In the genomic region with DNA sequence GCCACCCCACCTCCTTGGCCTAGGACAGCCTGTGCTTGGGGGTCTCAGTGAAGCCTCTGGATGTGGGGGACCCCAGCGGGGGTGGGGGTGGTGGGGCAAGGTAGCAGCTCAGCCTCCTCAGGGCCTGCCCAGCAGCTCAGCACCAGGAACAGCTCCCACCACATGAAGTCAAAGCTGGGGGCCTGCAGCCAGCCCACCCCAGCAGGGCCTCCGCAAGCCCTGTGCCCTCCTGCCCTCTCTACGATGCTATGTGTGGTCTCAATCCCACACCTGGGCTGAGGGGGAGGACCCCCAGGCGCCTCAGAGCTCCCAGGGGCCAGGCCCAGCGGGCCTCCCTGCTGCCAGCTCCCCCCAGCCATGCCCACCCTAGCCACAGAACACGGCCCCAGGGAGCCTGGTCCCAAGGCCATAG, we compare ENCODE assay signal across 22 cellular contexts. TPM values are rescaled to one million over a fixed set of nuclear protein-coding genes. Genes with fewer than 3 reads are reported as not detected.
DNase-seq lines count a peak whose midpoint lies in the region; ATAC-seq, FAIRE-seq and TF ChIP-seq lines count a peak whose summit lies in the region.
"Had no signal": no experiment of that assay in that cellular context is flagged by ENCODE, and none has a peak within 500 bp of the region (broad histone marks: within the 10 kb centered on the region; RNA-seq: fewer than 3 reads in every experiment).

No MANE protein-coding gene starts in this region.

- H3K4me1 ChIP-seq in HepG2 (ENCODE audit: insufficient read depth, low read length) (no peaks in the 10 kb centered on the region), right lobe of liver (peaks cover 0 to 4% (median 0%) of the 10 kb centered on the region in 4 donors), GM12878 (ENCODE audit: control insufficient read depth, insufficient read depth, low read length) (no peaks in the 10 kb centered on the region), body of pancreas (no peaks in the 10 kb centered on the region)

- no peaks in the 10 kb centered on the region for H3K9me3 ChIP-seq in HepG2 (ENCODE audit: low read length)
- H3K9me3 ChIP-seq in right lobe of liver = no peaks in the 10 kb centered on the region
- H3K9me3 ChIP-seq in GM12878 (replicated peaks; ENCODE audit: control insufficient read depth, insufficient read depth, low read length) = no peaks in the 10 kb centered on the region
- H3K9me3 ChIP-seq in body of pancreas = no peaks in the 10 kb centered on the region
- H3K9me3 ChIP-seq: BLaER1 had no signal

- intact Hi-C loops in HepG2 (cut with micrococcal nuclease; ENCODE audit: unreplicated experiment) = no loop called here
- intact Hi-C loops in right lobe of liver (cut with DNase I) = no loop called here
- intact Hi-C loops in GM12878 (cut with micrococcal nuclease; ENCODE audit: unreplicated experiment) = no loop called here
- intact Hi-C loops in body of pancreas (cut with DNase I) = no loop called here

- POLR2A ChIA-PET in HepG2 (lab: Yijun Ruan, JAX) (no interaction called here), GM12878 (lab: Charles Lee) (no interaction called here)

- TF ChIP-seq POLR2A in HepG2 (IDR thresholded peaks at IDR 0.05; ENCODE audit: insufficient read depth in 1 of 2, low read depth in 2 of 2, low read length in 2 of 2) (no peak), right lobe of liver (IDR thresholded peaks at IDR 0.05) (no peak), GM12878 (IDR thresholded peaks at IDR 0.05; ENCODE audit: low read depth, low read length) (0 out of 2 replicates have a peak, but pooled peaks have one; percentile 52), body of pancreas (IDR thresholded peaks at IDR 0.05) (no peak)

- ATAC-seq in HepG2 (no peak), right lobe of liver (no peak), GM12878 (no peak), GM21381 (IDR thresholded peaks at IDR 0.05; ENCODE audit: unreplicated experiment) (no peak), body of pancreas (no peak)

- in situ Hi-C loops in HepG2 (cut with HindIII; ENCODE audit: extremely low pct_ligation_motif_present, low pct_unique_long_range_greater_than_20kb) (loop anchor here (25.0 kb wide), 1 partner anchor 320 kb away; the partner anchor contains the start of gene FAAP20), GM12878 (cut with MboI) (no loop called here)

- CTCF ChIA-PET in HepG2 (lab: Yijun Ruan, JAX; ENCODE audit: low intra/inter-chr PET ratio, low total read pairs) = no interaction called here
- CTCF ChIA-PET in GM12878 (lab: Yijun Ruan, JAX) = no interaction called here

- SMC1A ChIA-PET in GM12878 (lab: Charles Lee; ENCODE audit: uncharacterized antibody, unreplicated experiment) = no interaction called here

- H3K36me3 ChIP-seq in HepG2 (replicated peaks in 1 of 2; ENCODE audit: control insufficient read depth in 1 of 2, insufficient read depth in 2 of 2, low read length in 2 of 2) (peaks cover 11 to 31% of the 10 kb centered on the region in 2 experiments), right lobe of liver (peaks cover 7 to 40% (median 24%) of the 10 kb centered on the region in 4 donors), GM12878 (ENCODE audit: control insufficient read depth in 2 of 2, insufficient read depth in 2 of 2, low read length in 1 of 2) (peaks cover 2 to 26% of the 10 kb centered on the region in 2 experiments), body of pancreas (replicated peaks in 1 of 2; ENCODE audit: insufficient read depth in 1 of 2, low read depth in 2 of 2) (peaks cover 17 to 20% of the 10 kb centered on the region in 2 donors)

- H2AFZ ChIP-seq in HepG2 (ENCODE audit: low read length) = no peak overlapping the region
- H2AFZ ChIP-seq in GM12878 (ENCODE audit: control insufficient read depth, low read depth, low read length) = no peak overlapping the region

- H3K4me2 ChIP-seq in HepG2 (ENCODE audit: low read depth, low read length) (no peak overlapping the region), GM12878 (ENCODE audit: control insufficient read depth, insufficient read depth) (no peak overlapping the region)
- H3K4me2 ChIP-seq: BLaER1, KMS-11 had no signal

- RAD21 ChIA-PET in GM12878 (lab: Charles Lee; ENCODE audit: unreplicated experiment) = no interaction called here

- no peak for DNase-seq in HepG2 (ENCODE audit: low spot score)
- DNase-seq in right lobe of liver = no peak
- DNase-seq in GM12878 (ENCODE audit: low read depth, low spot score) = no peak
- DNase-seq in body of pancreas = no peak
- DNase-seq: CD4-positive, CD25-positive, alpha-beta regulatory T cell; DMS153; MM.1S; NCI-H2029; NCI-H446; NCI-H524 treated with DMSO at 0.1 percent for 48 hours; NCI-H774; RPMI8226; SHP77 treated with DMSO at 0.1 percent for 48 hours; SW 1271 had no signal

- H4K20me1 ChIP-seq in HepG2 (ENCODE audit: insufficient read depth, low read length) = no peaks in the 10 kb centered on the region
- no peaks in the 10 kb centered on the region; the same call in 1 of the 2 replicates for H4K20me1 ChIP-seq in GM12878 (ENCODE audit: control insufficient read depth, insufficient read depth)

- no peaks in the 10 kb centered on the region for H3K79me2 ChIP-seq in HepG2 (ENCODE audit: insufficient read depth, low read length)
- H3K79me2 ChIP-seq in GM12878 (ENCODE audit: control insufficient read depth, insufficient read depth, low read length) = no peaks in the 10 kb centered on the region

- TF ChIP-seq CTCF in HepG2 (CRISPR knock-in tag; IDR thresholded peaks at IDR 0.05) (no peak), right lobe of liver (IDR thresholded peaks at IDR 0.05) (no peak), GM12878 (IDR thresholded peaks at IDR 0.05 in 2 of 3, conservative IDR thresholded peaks at IDR 0.05 in 1 of 3; ENCODE audit: control insufficient read depth in 2 of 3, extremely low read depth in 1 of 3, insufficient read depth in 1 of 3, low read depth in 3 of 3, low read length in 3 of 3) (no peak), body of pancreas (IDR thresholded peaks at IDR 0.05) (no peak)

- H3K27me3 ChIP-seq in HepG2 (ENCODE audit: control insufficient read depth in 1 of 2, insufficient read depth in 2 of 2, low read length in 2 of 2) (peaks cover 11 to 30% of the 10 kb centered on the region in 2 experiments), right lobe of liver (no peaks in the 10 kb centered on the region), GM12878 (replicated peaks in 1 of 2; ENCODE audit: control insufficient read depth in 2 of 2, insufficient read depth in 2 of 2, low read length in 1 of 2) (no peaks in the 10 kb centered on the region), body of pancreas (peaks cover 0 to 4% of the 10 kb centered on the region in 2 donors)
- H3K27me3 ChIP-seq: BLaER1 had no signal

- BruUV-seq in HepG2 (replicated peaks; lab: Mats Ljungman, UMichigan) = no TSS peak
- BruUV-seq in GM12878 (replicated peaks; lab: Mats Ljungman, UMichigan) = no TSS peak

- H3K9ac ChIP-seq in HepG2 (ENCODE audit: insufficient read depth, low read depth, low read length) = no peak overlapping the region
- no peak overlapping the region for H3K9ac ChIP-seq in GM12878 (ENCODE audit: control insufficient read depth, insufficient read depth, low read length)
- H3K9ac ChIP-seq: BLaER1, KMS-11 had no signal

- no peak for FAIRE-seq in HepG2 (lab: Jason Lieb, UNC)
- no peak for FAIRE-seq in GM12878 (lab: Jason Lieb, UNC)
- FAIRE-seq: A204.1, GM18507, H54 had no signal

- no CpG with 5 or more reads among the region's 6 CpGs for WGBS in HepG2 (ENCODE audit: low lambda C conversion rate)
- no CpG with 5 or more reads among the region's 6 CpGs for WGBS in right lobe of liver (ENCODE audit: insufficient coverage, low coverage, low lambda C conversion rate, missing lambda C conversion rate)
- WGBS in GM12878 (ENCODE audit: insufficient coverage, insufficient replicate concordance, low lambda C conversion rate, missing lambda C conversion rate) = 84% methylated on average over 6 of the region's 6 CpGs
- WGBS in body of pancreas, 2 donors = 90% methylated on average over 5 of the region's 6 CpGs; no CpG with 5 or more reads in 1 of the 2 donors

- no peak overlapping the region for H3K27ac ChIP-seq in HepG2 (ENCODE audit: extremely low read length, insufficient read depth, low read length)
- H3K27ac ChIP-seq in right lobe of liver = no peak overlapping the region
- no peak overlapping the region for H3K27ac ChIP-seq in GM12878 (ENCODE audit: control insufficient read depth, insufficient read depth)
- H3K27ac ChIP-seq in body of pancreas = no peak overlapping the region
- H3K27ac ChIP-seq: BLaER1, KMS-11 had no signal

- TF ChIP-seq RAD21 in HepG2 (CRISPR knock-in tag; IDR thresholded peaks at IDR 0.05) (no peak), GM12878 (IDR thresholded peaks at IDR 0.05; ENCODE audit: insufficient read depth, low read depth, low read length) (no peak)

- TF ChIP-seq EP300 in HepG2 (IDR thresholded peaks at IDR 0.05; ENCODE audit: low read depth in 2 of 2, low read length in 2 of 2) = no peak
- no peak for TF ChIP-seq EP300 in HepG2 (CRISPR knock-in tag; IDR thresholded peaks at IDR 0.05; ENCODE audit: borderline replicate concordance)
- no peak for TF ChIP-seq EP300 in GM12878 (IDR thresholded peaks at IDR 0.05; ENCODE audit: borderline replicate concordance in 1 of 2, control insufficient read depth in 1 of 2, low read depth in 2 of 2, low read length in 2 of 2)

- H3K4me3 ChIP-seq in HepG2 (replicated peaks in 1 of 3; ENCODE audit: insufficient read depth in 1 of 3, low read depth in 2 of 3, low read length in 3 of 3) = no peak overlapping the region
- H3K4me3 ChIP-seq in right lobe of liver = no peak overlapping the region
- H3K4me3 ChIP-seq in GM12878 = no peak overlapping the region
- no peak overlapping the region for H3K4me3 ChIP-seq in body of pancreas
- H3K4me3 ChIP-seq: BLaER1 had no signal

RNA-seq across cellular contexts. Expression of gene PANK4, which starts 18.6 kb away (rescaled TPM):
- total RNA-seq in HepG2 (2016; rRNA removed; fragmentation: Illumina TruSeq; extraction: Trizol) (9.2 and 19.3 TPM in 2 replicates), right lobe of liver (10 to 100 TPM in 5 of 6 experiments, 1 to 10 TPM in 1; 9.6 to 18.9 (median 13.4) TPM), GM12878 (2014; rRNA removed) (24.1 and 24.9 TPM in 2 replicates), GM12878 (2014; rRNA removed; fragmentation: Illumina TruSeq; extraction: Trizol) (10.4 and 10.6 TPM in 2 replicates), GM12878 (2021) (25.8 and 38.0 TPM in 2 replicates), body of pancreas (10 to 100 TPM; 13.7 to 31.3 TPM)
- total RNA-seq in HepG2 (2016; cell fraction: cytosol; rRNA removed; fragmentation: Illumina TruSeq; extraction: Trizol; ENCODE audit: low read depth) = 15.2 and 19.7 TPM in 2 replicates
- 9.5 and 17.6 TPM in 2 replicates for total RNA-seq in HepG2 (2016; cell fraction: insoluble cytoplasmic fraction; rRNA removed; fragmentation: Illumina TruSeq; extraction: Trizol)
- total RNA-seq in HepG2 (2016; cell fraction: membrane; rRNA removed; fragmentation: Illumina TruSeq; extraction: Trizol) = 5.3 and 5.7 TPM in 2 replicates
- total RNA-seq in HepG2 (2016; cell fraction: nucleus; rRNA removed; fragmentation: Illumina TruSeq; extraction: Trizol) = 19.2 TPM in 2 replicates
- polyA plus RNA-seq in HepG2 (2011; rRNA removed) (17.2 and 17.4 TPM in 2 replicates), GM12878 (2011; rRNA removed) (12.4 and 27.0 TPM in 2 replicates), GM12878 (2014; fragmentation: Illumina TruSeq; extraction: Trizol) (11.1 and 15.0 TPM in 2 replicates), GM12878 (2014; fragmentation: Nextera tagmentation; extraction: Ambion mirVana) (1 to 10 TPM in 1 of 2 experiments, under 1 TPM in 1; 0.35 to 1.5 TPM), GM12878 (2014; rRNA removed) (25.0 and 27.2 TPM in 2 replicates), GM12878 (2016; fragmentation: Nextera tagmentation; extraction: Ambion mirVana) (10 to 100 TPM; 18.2 to 19.0 TPM)
- polyA plus RNA-seq in HepG2 (2011; cell fraction: cytosol; rRNA removed) = 7.9 and 10.5 TPM in 2 replicates
- polyA plus RNA-seq in HepG2 (2011; cell fraction: nucleus; rRNA removed) = 84.3 and 91.7 TPM in 2 replicates
- 11.1 and 12.3 TPM in 2 replicates for polyA plus RNA-seq in HepG2 (2012)
- 0.83 and 1.3 TPM in 2 replicates for polyA plus RNA-seq in HepG2 (2016; cell fraction: cytosol; fragmentation: Illumina TruSeq; extraction: Trizol; ENCODE audit: low read depth)
- 6.9 and 9.3 TPM in 2 replicates for polyA plus RNA-seq in HepG2 (2016; cell fraction: insoluble cytoplasmic fraction; fragmentation: Illumina TruSeq; extraction: Trizol; ENCODE audit: low read depth)
- 1.5 and 2.2 TPM in 2 replicates for polyA plus RNA-seq in HepG2 (2016; cell fraction: membrane; fragmentation: Illumina TruSeq; extraction: Trizol; ENCODE audit: low read depth)
- polyA plus RNA-seq in HepG2 (2016; cell fraction: nucleus; fragmentation: Illumina TruSeq; extraction: Trizol; ENCODE audit: insufficient read depth, low read depth) = 33.9 and 43.9 TPM in 2 replicates
- polyA minus RNA-seq in HepG2 (2011; rRNA and poly(A)+ RNA removed; ENCODE audit: low replicate concordance) = 27.8 and 43.6 TPM in 2 replicates
- polyA minus RNA-seq in HepG2 (2011; cell fraction: cytosol; rRNA and poly(A)+ RNA removed) = 14.8 and 18.2 TPM in 2 replicates
- polyA minus RNA-seq in HepG2 (2011; cell fraction: nucleus; rRNA and poly(A)+ RNA removed) = 56.7 and 65.1 TPM in 2 replicates
- total RNA-seq in GM12878 (2013; cell fraction: nucleolus; rRNA removed) = 85.4 and 117 TPM in 2 replicates
- 7.1 TPM for polyA plus RNA-seq in GM12878 (2011; ENCODE audit: low read depth)
- polyA plus RNA-seq in GM12878 (2011; cell fraction: cytosol; rRNA removed) = 15.9 and 23.0 TPM in 2 replicates
- 158 and 199 TPM in 2 replicates for polyA plus RNA-seq in GM12878 (2011; cell fraction: nucleus; rRNA removed)
- 18.2 and 18.5 TPM in 2 replicates for polyA plus RNA-seq in GM12878 (2012)
- polyA minus RNA-seq in GM12878 (2011; rRNA and poly(A)+ RNA removed) = 14.9 and 26.2 TPM in 2 replicates
- polyA minus RNA-seq in GM12878 (2011; cell fraction: cytosol; rRNA and poly(A)+ RNA removed) = 13.2 and 15.7 TPM in 2 replicates
- polyA minus RNA-seq in GM12878 (2011; cell fraction: nucleus; rRNA and poly(A)+ RNA removed) = 55.4 and 89.3 TPM in 2 replicates

RNA-seq across cellular contexts. Expression of gene HES5, which starts 22.3 kb away (rescaled TPM):
- total RNA-seq in HepG2 (2016; rRNA removed; fragmentation: Illumina TruSeq; extraction: Trizol) (not detected in 2 replicates), right lobe of liver (under 1 TPM in 2 of 6 experiments, not detected in 4; 0.18 to 0.25 TPM), GM12878 (2014; rRNA removed) (0.22 TPM in 1 of 2 replicates, not detected in the other), GM12878 (2014; rRNA removed; fragmentation: Illumina TruSeq; extraction: Trizol) (not detected in 2 replicates), GM12878 (2021) (0.15 TPM in 1 of 2 replicates, not detected in the other), body of pancreas (not detected)
- not detected in 2 replicates for total RNA-seq in HepG2 (2016; cell fraction: cytosol; rRNA removed; fragmentation: Illumina TruSeq; extraction: Trizol; ENCODE audit: low read depth)
- total RNA-seq in HepG2 (2016; cell fraction: insoluble cytoplasmic fraction; rRNA removed; fragmentation: Illumina TruSeq; extraction: Trizol) = not detected in 2 replicates
- total RNA-seq in HepG2 (2016; cell fraction: membrane; rRNA removed; fragmentation: Illumina TruSeq; extraction: Trizol) = not detected in 2 replicates
- total RNA-seq in HepG2 (2016; cell fraction: nucleus; rRNA removed; fragmentation: Illumina TruSeq; extraction: Trizol) = not detected in 2 replicates
- polyA plus RNA-seq in HepG2 (2011; rRNA removed) (0.05 TPM in 1 of 2 replicates, not detected in the other), GM12878 (2011; rRNA removed) (not detected in 2 replicates), GM12878 (2014; fragmentation: Illumina TruSeq; extraction: Trizol) (not detected in 2 replicates), GM12878 (2014; fragmentation: Nextera tagmentation; extraction: Ambion mirVana) (not detected), GM12878 (2014; rRNA removed) (0.12 TPM in 1 of 2 replicates, not detected in the other), GM12878 (2016; fragmentation: Nextera tagmentation; extraction: Ambion mirVana) (not detected)
- polyA plus RNA-seq in HepG2 (2011; cell fraction: cytosol; rRNA removed) = not detected in 2 replicates
- polyA plus RNA-seq in HepG2 (2011; cell fraction: nucleus; rRNA removed) = not detected in 2 replicates
- polyA plus RNA-seq in HepG2 (2012) = not detected in 2 replicates
- not detected in 2 replicates for polyA plus RNA-seq in HepG2 (2016; cell fraction: cytosol; fragmentation: Illumina TruSeq; extraction: Trizol; ENCODE audit: low read depth)
- not detected in 2 replicates for polyA plus RNA-seq in HepG2 (2016; cell fraction: insoluble cytoplasmic fraction; fragmentation: Illumina TruSeq; extraction: Trizol; ENCODE audit: low read depth)
- polyA plus RNA-seq in HepG2 (2016; cell fraction: membrane; fragmentation: Illumina TruSeq; extraction: Trizol; ENCODE audit: low read depth) = not detected in 2 replicates
- polyA plus RNA-seq in HepG2 (2016; cell fraction: nucleus; fragmentation: Illumina TruSeq; extraction: Trizol; ENCODE audit: insufficient read depth, low read depth) = not detected in 2 replicates
- polyA minus RNA-seq in HepG2 (2011; rRNA and poly(A)+ RNA removed; ENCODE audit: low replicate concordance) = not detected in 2 replicates
- not detected in 2 replicates for polyA minus RNA-seq in HepG2 (2011; cell fraction: cytosol; rRNA and poly(A)+ RNA removed)
- not detected in 2 replicates for polyA minus RNA-seq in HepG2 (2011; cell fraction: nucleus; rRNA and poly(A)+ RNA removed)
- total RNA-seq in GM12878 (2013; cell fraction: nucleolus; rRNA removed) = not detected in 2 replicates
- polyA plus RNA-seq in GM12878 (2011; ENCODE audit: low read depth) = not detected
- not detected in 2 replicates for polyA plus RNA-seq in GM12878 (2011; cell fraction: cytosol; rRNA removed)
- polyA plus RNA-seq in GM12878 (2011; cell fraction: nucleus; rRNA removed) = not detected in 2 replicates
- polyA plus RNA-seq in GM12878 (2012) = not detected in 2 replicates
- polyA minus RNA-seq in GM12878 (2011; rRNA and poly(A)+ RNA removed) = not detected in 2 replicates
- polyA minus RNA-seq in GM12878 (2011; cell fraction: cytosol; rRNA and poly(A)+ RNA removed) = not detected in 2 replicates
- not detected in 2 replicates for polyA minus RNA-seq in GM12878 (2011; cell fraction: nucleus; rRNA and poly(A)+ RNA removed)
- total RNA-seq: CD4-positive, CD25-positive, alpha-beta regulatory T cell; HT1080 had no signal
- polyA plus RNA-seq: AG04450; CD4-positive, CD25-positive, alpha-beta regulatory T cell had no signal

RNA-seq across cellular contexts. Expression of gene PLCH2, which starts 31.7 kb away (rescaled TPM):
- total RNA-seq in HepG2 (2016; rRNA removed; fragmentation: Illumina TruSeq; extraction: Trizol) (0.14 and 0.15 TPM in 2 replicates), right lobe of liver (1 to 10 TPM in 5 of 6 experiments, under 1 TPM in 1; 0.37 to 4.6 (median 2.3) TPM), GM12878 (2014; rRNA removed) (0.11 and 0.73 TPM in 2 replicates), GM12878 (2014; rRNA removed; fragmentation: Illumina TruSeq; extraction: Trizol) (0.04 and 0.05 TPM in 2 replicates), GM12878 (2021) (0.62 and 0.74 TPM in 2 replicates), body of pancreas (10 to 100 TPM in 1 of 2 donors, 1 to 10 TPM in 1; 5.7 to 27.4 TPM)
- total RNA-seq in HepG2 (2016; cell fraction: cytosol; rRNA removed; fragmentation: Illumina TruSeq; extraction: Trizol; ENCODE audit: low read depth) = under 0.01 TPM in 1 of 2 replicates, not detected in the other
- 0.12 and 0.22 TPM in 2 replicates for total RNA-seq in HepG2 (2016; cell fraction: insoluble cytoplasmic fraction; rRNA removed; fragmentation: Illumina TruSeq; extraction: Trizol)
- total RNA-seq in HepG2 (2016; cell fraction: membrane; rRNA removed; fragmentation: Illumina TruSeq; extraction: Trizol) = 0.06 and 0.10 TPM in 2 replicates
- 0.19 and 0.22 TPM in 2 replicates for total RNA-seq in HepG2 (2016; cell fraction: nucleus; rRNA removed; fragmentation: Illumina TruSeq; extraction: Trizol)
- polyA plus RNA-seq in HepG2 (2011; rRNA removed) (0.67 and 1.3 TPM in 2 replicates), GM12878 (2011; rRNA removed) (0.24 and 0.30 TPM in 2 replicates), GM12878 (2014; fragmentation: Illumina TruSeq; extraction: Trizol) (0.12 TPM in 1 of 2 replicates, not detected in the other), GM12878 (2014; fragmentation: Nextera tagmentation; extraction: Ambion mirVana) (not detected), GM12878 (2014; rRNA removed) (0.53 and 1.1 TPM in 2 replicates), GM12878 (2016; fragmentation: Nextera tagmentation; extraction: Ambion mirVana) (under 1 TPM in 1 of 2 experiments, not detected in 1; 0.03 TPM)
- 0.32 and 0.78 TPM in 2 replicates for polyA plus RNA-seq in HepG2 (2011; cell fraction: cytosol; rRNA removed)
- polyA plus RNA-seq in HepG2 (2011; cell fraction: nucleus; rRNA removed) = 6.0 and 6.1 TPM in 2 replicates
- polyA plus RNA-seq in HepG2 (2012) = 0.11 and 0.15 TPM in 2 replicates
- polyA plus RNA-seq in HepG2 (2016; cell fraction: cytosol; fragmentation: Illumina TruSeq; extraction: Trizol; ENCODE audit: low read depth) = 0.05 TPM in 1 of 2 replicates, not detected in the other
- 0.10 and 0.20 TPM in 2 replicates for polyA plus RNA-seq in HepG2 (2016; cell fraction: insoluble cytoplasmic fraction; fragmentation: Illumina TruSeq; extraction: Trizol; ENCODE audit: low read depth)
- 0.07 TPM in 1 of 2 replicates, not detected in the other for polyA plus RNA-seq in HepG2 (2016; cell fraction: membrane; fragmentation: Illumina TruSeq; extraction: Trizol; ENCODE audit: low read depth)
- polyA plus RNA-seq in HepG2 (2016; cell fraction: nucleus; fragmentation: Illumina TruSeq; extraction: Trizol; ENCODE audit: insufficient read depth, low read depth) = 0.37 and 0.83 TPM in 2 replicates
- 1.2 TPM in 1 of 2 replicates, not detected in the other for polyA minus RNA-seq in HepG2 (2011; rRNA and poly(A)+ RNA removed; ENCODE audit: low replicate concordance)
- polyA minus RNA-seq in HepG2 (2011; cell fraction: cytosol; rRNA and poly(A)+ RNA removed) = 0.20 TPM in 1 of 2 replicates, not detected in the other
- 0.90 and 1.2 TPM in 2 replicates for polyA minus RNA-seq in HepG2 (2011; cell fraction: nucleus; rRNA and poly(A)+ RNA removed)
- total RNA-seq in GM12878 (2013; cell fraction: nucleolus; rRNA removed) = 3.9 and 7.9 TPM in 2 replicates
- 0.28 TPM for polyA plus RNA-seq in GM12878 (2011; ENCODE audit: low read depth)
- polyA plus RNA-seq in GM12878 (2011; cell fraction: cytosol; rRNA removed) = 0.27 and 0.64 TPM in 2 replicates
- 4.9 and 6.8 TPM in 2 replicates for polyA plus RNA-seq in GM12878 (2011; cell fraction: nucleus; rRNA removed)
- 1.4 and 2.3 TPM in 2 replicates for polyA plus RNA-seq in GM12878 (2012)
- 0.59 and 0.77 TPM in 2 replicates for polyA minus RNA-seq in GM12878 (2011; rRNA and poly(A)+ RNA removed)
- 0.27 TPM in 1 of 2 replicates, not detected in the other for polyA minus RNA-seq in GM12878 (2011; cell fraction: cytosol; rRNA and poly(A)+ RNA removed)
- 1.1 and 2.0 TPM in 2 replicates for polyA minus RNA-seq in GM12878 (2011; cell fraction: nucleus; rRNA and poly(A)+ RNA removed)

RNA-seq across cellular contexts. Expression of gene TNFRSF14, which starts 48.4 kb away (rescaled TPM):
- total RNA-seq in HepG2 (2016; rRNA removed; fragmentation: Illumina TruSeq; extraction: Trizol) = 6.2 and 11.9 TPM in 2 replicates
- 7.1 and 8.0 TPM in 2 replicates for total RNA-seq in HepG2 (2016; cell fraction: cytosol; rRNA removed; fragmentation: Illumina TruSeq; extraction: Trizol; ENCODE audit: low read depth)
- 5.5 and 13.2 TPM in 2 replicates for total RNA-seq in HepG2 (2016; cell fraction: insoluble cytoplasmic fraction; rRNA removed; fragmentation: Illumina TruSeq; extraction: Trizol)
- total RNA-seq in HepG2 (2016; cell fraction: membrane; rRNA removed; fragmentation: Illumina TruSeq; extraction: Trizol) = 10.5 and 12.4 TPM in 2 replicates
- total RNA-seq in HepG2 (2016; cell fraction: nucleus; rRNA removed; fragmentation: Illumina TruSeq; extraction: Trizol) = 11.2 and 11.3 TPM in 2 replicates
- 49.9 and 70.7 TPM in 2 replicates for polyA plus RNA-seq in HepG2 (2011; rRNA removed)
- 24.2 and 35.1 TPM in 2 replicates for polyA plus RNA-seq in HepG2 (2011; cell fraction: cytosol; rRNA removed)
- 534 and 601 TPM in 2 replicates for polyA plus RNA-seq in HepG2 (2011; cell fraction: nucleus; rRNA removed)
- 20.3 and 22.1 TPM in 2 replicates for polyA plus RNA-seq in HepG2 (2012)
- polyA plus RNA-seq in HepG2 (2016; cell fraction: cytosol; fragmentation: Illumina TruSeq; extraction: Trizol; ENCODE audit: low read depth) = 6.2 and 6.4 TPM in 2 replicates
- polyA plus RNA-seq in HepG2 (2016; cell fraction: insoluble cytoplasmic fraction; fragmentation: Illumina TruSeq; extraction: Trizol; ENCODE audit: low read depth) = 5.6 and 7.2 TPM in 2 replicates
- 9.0 and 10.4 TPM in 2 replicates for polyA plus RNA-seq in HepG2 (2016; cell fraction: membrane; fragmentation: Illumina TruSeq; extraction: Trizol; ENCODE audit: low read depth)
- 35.7 and 39.2 TPM in 2 replicates for polyA plus RNA-seq in HepG2 (2016; cell fraction: nucleus; fragmentation: Illumina TruSeq; extraction: Trizol; ENCODE audit: insufficient read depth, low read depth)
- polyA minus RNA-seq in HepG2 (2011; rRNA and poly(A)+ RNA removed; ENCODE audit: low replicate concordance) = 0.61 and 40.6 TPM in 2 replicates
- polyA minus RNA-seq in HepG2 (2011; cell fraction: cytosol; rRNA and poly(A)+ RNA removed) = 12.6 and 13.8 TPM in 2 replicates
- polyA minus RNA-seq in HepG2 (2011; cell fraction: nucleus; rRNA and poly(A)+ RNA removed) = 32.2 and 34.3 TPM in 2 replicates
- total RNA-seq in right lobe of liver = 10 to 100 TPM; 31.0 to 54.8 (median 41.1) TPM
- total RNA-seq in GM12878 (2013; cell fraction: nucleolus; rRNA removed) = 315 and 380 TPM in 2 replicates
- total RNA-seq in GM12878 (2014; rRNA removed) = 53.6 and 61.1 TPM in 2 replicates
- total RNA-seq in GM12878 (2014; rRNA removed; fragmentation: Illumina TruSeq; extraction: Trizol) = 20.0 and 23.0 TPM in 2 replicates
- 76.2 and 79.1 TPM in 2 replicates for total RNA-seq in GM12878 (2021)
- 42.6 TPM for polyA plus RNA-seq in GM12878 (2011; ENCODE audit: low read depth)
- polyA plus RNA-seq in GM12878 (2011; rRNA removed) = 30.5 and 69.6 TPM in 2 replicates
- 85.6 and 116 TPM in 2 replicates for polyA plus RNA-seq in GM12878 (2011; cell fraction: cytosol; rRNA removed)
- polyA plus RNA-seq in GM12878 (2011; cell fraction: nucleus; rRNA removed) = 998 and 1,152 TPM in 2 replicates
- 120 and 163 TPM in 2 replicates for polyA plus RNA-seq in GM12878 (2012)
- 4.8 and 19.2 TPM in 2 replicates for polyA plus RNA-seq in GM12878 (2014; fragmentation: Illumina TruSeq; extraction: Trizol)
- 1 to 10 TPM in 1 of 2 experiments, under 1 TPM in 1; 0.43 to 2.9 TPM for polyA plus RNA-seq in GM12878 (2014; fragmentation: Nextera tagmentation; extraction: Ambion mirVana)
- 113 and 114 TPM in 2 replicates for polyA plus RNA-seq in GM12878 (2014; rRNA removed)
- polyA plus RNA-seq in GM12878 (2016; fragmentation: Nextera tagmentation; extraction: Ambion mirVana) = 10 to 100 TPM; 36.2 to 46.7 TPM
- 22.7 and 47.3 TPM in 2 replicates for polyA minus RNA-seq in GM12878 (2011; rRNA and poly(A)+ RNA removed)
- polyA minus RNA-seq in GM12878 (2011; cell fraction: cytosol; rRNA and poly(A)+ RNA removed) = 17.1 and 28.0 TPM in 2 replicates
- 91.9 and 124 TPM in 2 replicates for polyA minus RNA-seq in GM12878 (2011; cell fraction: nucleus; rRNA and poly(A)+ RNA removed)
- 10 to 100 TPM; 25.9 to 58.3 TPM for total RNA-seq in body of pancreas

Comparison
In these comparisons a context has a peak if more than half of its experiments do, and no peak if none do; other contexts are left out.
1. Of the 75 proteins assayed by ChIP-seq in both HepG2 and GM12878: peak only in HepG2: none; only in GM12878: POLR2A; in both: none; in neither: 74.